ENCODE assay signal across 10 cellular contexts in the genomic region with DNA sequence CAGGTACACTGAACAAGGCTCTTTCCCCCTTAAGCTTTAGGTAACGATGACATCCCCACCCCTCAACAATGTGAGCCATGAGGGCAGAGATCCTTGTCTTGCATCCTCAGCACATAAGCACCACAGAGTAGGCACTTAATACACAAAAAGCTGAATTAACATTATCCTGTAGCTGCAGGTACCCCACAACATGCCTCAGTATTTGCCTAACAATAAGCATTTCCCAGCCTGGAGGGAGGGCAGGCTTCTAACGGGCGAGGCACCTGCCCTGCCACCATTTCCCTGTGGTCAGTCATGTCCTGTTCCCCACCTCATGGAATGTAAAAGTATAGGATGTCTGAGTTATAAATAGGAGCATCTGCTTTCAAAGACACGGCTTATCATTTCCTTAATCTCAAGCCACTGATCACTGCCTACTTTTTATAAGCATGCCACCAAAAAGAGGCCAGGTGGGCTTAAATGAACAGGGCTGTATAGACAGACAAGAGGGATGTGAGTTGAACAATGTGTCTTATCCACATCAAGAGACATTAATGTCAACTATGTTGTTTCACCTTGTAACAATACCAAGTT. TPM values are rescaled to one million over a fixed set of nuclear protein-coding genes. Genes with fewer than 3 reads are reported as not detected.
DNase-seq lines count a peak whose midpoint lies in the region; ATAC-seq, FAIRE-seq and TF ChIP-seq lines count a peak whose summit lies in the region.
"Had no signal": no experiment of that assay in that cellular context is flagged by ENCODE, and none has a peak within 500 bp of the region (broad histone marks: within the 10 kb centered on the region; RNA-seq: fewer than 3 reads in every experiment).

No MANE protein-coding gene starts in this region.

- H3K23me2 ChIP-seq in H1 (ENCODE audit: low read depth, low read length) = peaks cover 17% of the 10 kb centered on the region

- H3K4ac ChIP-seq in H1 (replicated peaks; ENCODE audit: insufficient read length, low read depth, low read length) = no peak overlapping the region

- H3K18ac ChIP-seq in H1 (ENCODE audit: extremely low read depth, low read length) = no peak overlapping the region

- no peak overlapping the region for H3K23ac ChIP-seq in H1 (ENCODE audit: insufficient read length)

- no peak overlapping the region for H2AK5ac ChIP-seq in H1 (ENCODE audit: low read depth, low read length)

- H3K9me3 ChIP-seq in CD8-positive, alpha-beta memory T cell (ENCODE audit: low read length) = no peaks in the 10 kb centered on the region
- no peaks in the 10 kb centered on the region for H3K9me3 ChIP-seq in H1 (ENCODE audit: insufficient read depth in 2 of 2, low read depth in 1 of 2, low read length in 1 of 2)

- H3K4me2 ChIP-seq in H1 (ENCODE audit: insufficient read depth in 1 of 2, low read depth in 2 of 2, low read length in 2 of 2) = peak overlapping the region; percentile 68 to 82

- POLR2A ChIA-PET in CD8-positive, alpha-beta memory T cell (lab: Charles Lee) = interaction anchor here (0.5 kb wide), 1 partner anchor 15 kb away, joined by 3 read pairs; no protein-coding TSS in a partner anchor
- POLR2A ChIA-PET in H1 (lab: Charles Lee; ENCODE audit: partially characterized antibody) = interaction anchor here (1.0 to 6.1 kb wide), 7 partner anchors 10 to 137 kb away, joined by 3 to 86 read pairs (median 4); no protein-coding TSS in a partner anchor

- peaks cover 0 to 50% (median 10%) of the 10 kb centered on the region in 3 donors for H3K36me3 Mint-ChIP-seq in CD8-positive, alpha-beta memory T cell
- H3K36me3 Mint-ChIP-seq in neural crest cell (ENCODE audit: low read depth) = no peaks in the 10 kb centered on the region

- no peak for DNase-seq in CD8-positive, alpha-beta memory T cell
- DNase-seq in Jurkat, Clone E6-1 (ENCODE audit: low read depth, low spot score) = peak; percentile 60
- no peak for DNase-seq in H1 (ENCODE audit: low read depth in 1 of 2, low spot score in 2 of 2)
- no peak for DNase-seq in neural crest cell (ENCODE audit: low read depth, low spot score)
- DNase-seq in NCI-H510A (lab: John Stamatoyannopoulos, UW) = no peak
- no peak for DNase-seq in NCI-H2029 treated with DMSO at 0.1 percent for 48 hours (lab: John Stamatoyannopoulos, UW)
- DNase-seq in activated gamma-delta T cell (lab: John Stamatoyannopoulos, UW) = no peak
- DNase-seq: dorsolateral prefrontal cortex had no signal

- no peak overlapping the region for H3K56ac ChIP-seq in H1 (replicated peaks; ENCODE audit: insufficient read length, low read depth, low read length)

- 10% methylated on average over 4 of the region's 4 CpGs; no CpG with 5 or more reads in 1 of the 2 experiments for WGBS in H1 (ENCODE audit: extremely low coverage in 1 of 2, insufficient coverage in 1 of 2, insufficient read length in 1 of 2, insufficient replicate concordance in 2 of 2, low coverage in 1 of 2, low lambda C conversion rate in 2 of 2, missing lambda C conversion rate in 1 of 2), 2 experiments

- peak overlapping the region; percentile 63 to 99 (median 93) for H3K4me3 Mint-ChIP-seq in CD8-positive, alpha-beta memory T cell
- H3K4me3 Mint-ChIP-seq in neural crest cell = peak overlapping the region; percentile 97

- FAIRE-seq in H1 (lab: Jason Lieb, UNC) = peak; percentile 73
- FAIRE-seq: GM18507 had no signal

- H4K5ac ChIP-seq in H1 (ENCODE audit: insufficient read length, low read depth, low read length) = no peak overlapping the region

- H2BK20ac ChIP-seq in H1 (ENCODE audit: low read length) = no peak overlapping the region

- CTCF ChIA-PET in CD8-positive, alpha-beta memory T cell (lab: Charles Lee) = interaction anchor here (2.0 to 10.5 kb wide), 2 partner anchors 14 to 44 kb away, joined by 7 to 93 read pairs; no protein-coding TSS in a partner anchor
- CTCF ChIA-PET in H1 (lab: Charles Lee; ENCODE audit: partially characterized antibody) = interaction anchor here (0.6 to 8.6 kb wide), 14 partner anchors 9 to 172 kb away, joined by 3 to 53 read pairs (median 3); no protein-coding TSS in a partner anchor

- H2BK15ac ChIP-seq in H1 (ENCODE audit: low read length) = no peak overlapping the region

- H3K79me2 ChIP-seq in H1 (ENCODE audit: control insufficient read depth in 1 of 2, insufficient read depth in 2 of 2, low read length in 2 of 2) = peaks cover 57 to 87% of the 10 kb centered on the region in 2 experiments

- H3K27ac ChIP-seq in CD8-positive, alpha-beta memory T cell (ENCODE audit: low read depth, low read length) = no peak overlapping the region
- peak overlapping the region; percentile 20; the same call in 1 of the 2 replicates for H3K27ac ChIP-seq in H1 (ENCODE audit: low read depth, low read length)

- H4K91ac ChIP-seq in H1 (replicated peaks; ENCODE audit: insufficient read length, low read length) = no peak overlapping the region

- no peak for TF ChIP-seq RAD21 in H1 (IDR thresholded peaks at IDR 0.05 in 1 of 2, conservative IDR thresholded peaks at IDR 0.05 in 1 of 2; ENCODE audit: low read depth in 2 of 2, low read length in 2 of 2)

- peaks cover 81% of the 10 kb centered on the region for H3K4me1 ChIP-seq in CD8-positive, alpha-beta memory T cell (ENCODE audit: insufficient read depth, low read length)
- H3K4me1 ChIP-seq in H1 (replicated peaks in 1 of 4; ENCODE audit: control insufficient read depth in 3 of 4, insufficient read depth in 4 of 4, low read length in 3 of 4) = peaks cover 29 to 59% (median 43%) of the 10 kb centered on the region in 4 experiments

- peaks cover 80 to 85% (median 82%) of the 10 kb centered on the region in 3 donors for H3K4me1 Mint-ChIP-seq in CD8-positive, alpha-beta memory T cell
- peaks cover 41% of the 10 kb centered on the region for H3K4me1 Mint-ChIP-seq in neural crest cell

- no peak for TF ChIP-seq EP300 in H1 (IDR thresholded peaks at IDR 0.05; ENCODE audit: borderline replicate concordance in 1 of 2, low read depth in 2 of 2, low read length in 2 of 2)

- H2BK5ac ChIP-seq in H1 (ENCODE audit: low read depth, low read length) = peak overlapping the region; percentile 49; the same call in 1 of the 2 replicates

- H3K27me3 Mint-ChIP-seq in CD8-positive, alpha-beta memory T cell = peaks cover 0 to 5% of the 10 kb centered on the region in 2 donors
- H3K27me3 Mint-ChIP-seq in neural crest cell (ENCODE audit: low read depth) = no peaks in the 10 kb centered on the region

- no peak overlapping the region for H2BK120ac ChIP-seq in H1 (replicated peaks; ENCODE audit: low read depth, low read length)

- H2AFZ ChIP-seq in H1 (ENCODE audit: low read length) = no peak overlapping the region

- TF ChIP-seq CTCF in H1 (IDR thresholded peaks at IDR 0.05; ENCODE audit: control extremely low read depth in 1 of 3, insufficient read depth in 1 of 3, low read depth in 1 of 3, low read length in 3 of 3) (no peak), neural crest cell (conservative IDR thresholded peaks at IDR 0.05) (no peak)

- no peak overlapping the region for H4K8ac ChIP-seq in H1 (ENCODE audit: extremely low read depth, insufficient read depth, low read length)

- H3K9me3 Mint-ChIP-seq in CD8-positive, alpha-beta memory T cell = no peaks in the 10 kb centered on the region
- H3K9me3 Mint-ChIP-seq in neural crest cell = no peaks in the 10 kb centered on the region

- H3K36me3 ChIP-seq in CD8-positive, alpha-beta memory T cell (ENCODE audit: insufficient read depth, low read length) = peaks cover 8% of the 10 kb centered on the region
- H3K36me3 ChIP-seq in H1 (ENCODE audit: control insufficient read depth in 2 of 4, insufficient read depth in 4 of 4, low read length in 3 of 4) = peaks cover 0 to 9% (median 0%) of the 10 kb centered on the region in 4 experiments; a peak in 1 of 8 replicates

- peaks cover 30% of the 10 kb centered on the region for H3K79me1 ChIP-seq in H1 (ENCODE audit: low read depth, low read length)

- no peak overlapping the region; a peak in 1 of 7 replicates for H3K9ac ChIP-seq in H1 (replicated peaks in 1 of 4; ENCODE audit: extremely low read depth in 1 of 4, low read depth in 3 of 4, low read length in 3 of 4)

- TF ChIP-seq POLR2A in H1 (IDR thresholded peaks at IDR 0.05; ENCODE audit: control extremely low read depth in 1 of 2, low read depth in 2 of 2, low read length in 2 of 2) = no peak

- ATAC-seq in GM21737 (IDR thresholded peaks at IDR 0.05; ENCODE audit: unreplicated experiment) = no peak

- peaks cover 46 to 59% of the 10 kb centered on the region in 2 experiments for H4K20me1 ChIP-seq in H1 (replicated peaks in 1 of 2; ENCODE audit: control insufficient read depth in 1 of 2, insufficient read depth in 2 of 2, low read length in 2 of 2)

- no peaks in the 10 kb centered on the region for H3K27me3 ChIP-seq in CD8-positive, alpha-beta memory T cell (ENCODE audit: insufficient read depth, low read length, poor library complexity, severe bottlenecking)
- no peaks in the 10 kb centered on the region for H3K27me3 ChIP-seq in H1 (replicated peaks in 1 of 4; ENCODE audit: control insufficient read depth in 3 of 4, extremely low read depth in 1 of 4, insufficient read depth in 3 of 4, low read length in 3 of 4)
- H3K27me3 ChIP-seq: dorsolateral prefrontal cortex had no signal

- H2BK12ac ChIP-seq in H1 (ENCODE audit: low read depth, low read length) = 0 out of 2 replicates have a peak overlapping the region, but pooled peaks have one; percentile 1

- peak overlapping the region; percentile 70 to 98 (median 94) for H3K27ac Mint-ChIP-seq in CD8-positive, alpha-beta memory T cell
- no peak overlapping the region for H3K27ac Mint-ChIP-seq in neural crest cell (ENCODE audit: unreplicated experiment)

- H3K4me3 ChIP-seq in CD8-positive, alpha-beta memory T cell (ENCODE audit: low read length) = peak overlapping the region; percentile 28
- no peak overlapping the region for H3K4me3 ChIP-seq in Jurkat, Clone E6-1 (ENCODE audit: low read length)
- H3K4me3 ChIP-seq in H1 (ENCODE audit: extremely low read depth in 1 of 4, insufficient read depth in 2 of 4, low read depth in 3 of 4, low read length in 4 of 4) = peak overlapping the region in 1 of 4 experiments; percentile 97; a peak in 3 of 8 replicates

- no peak overlapping the region for H3K14ac ChIP-seq in H1 (ENCODE audit: insufficient read length)

TF ChIP-seq in H1, 55 proteins besides CTCF, POLR2A, EP300 and RAD21 (continues in another document):
- no peak for TF ChIP-seq HDAC6 (IDR thresholded peaks at IDR 0.05; ENCODE audit: low read depth, low read length)
- no peak for TF ChIP-seq PHF8 (conservative IDR thresholded peaks at IDR 0.05; ENCODE audit: low read depth, low read length)

RNA-seq across cellular contexts. Expression of a gene that starts 3.4 kb away (rescaled TPM):
- 100 to 1,000 TPM; 284 to 289 TPM for total RNA-seq in CD8-positive, alpha-beta memory T cell
- 540 TPM for polyA plus RNA-seq in CD8-positive, alpha-beta memory T cell
- 495 TPM for polyA plus RNA-seq in Jurkat, Clone E6-1 (2012; ENCODE audit: insufficient read depth, insufficient read length)
- total RNA-seq in H1 (2021; fragmentation: NEBNext Ultra II Directional; extraction: Animal tissue kit (Norgen Biotek cat#: 25700)) = 371 TPM in 2 replicates
- polyA plus RNA-seq in H1 (2011; rRNA removed) = 162 and 169 TPM in 2 replicates
- 237 TPM for polyA plus RNA-seq in H1 (2011; cell fraction: cytosol; rRNA removed)
- polyA plus RNA-seq in H1 (2011; cell fraction: nucleus; rRNA removed) = 112 TPM
- 353 to 393 TPM (median 375 TPM) in 4 replicates for polyA plus RNA-seq in H1 (2012, experiment 1 of 2)
- 493 TPM for polyA plus RNA-seq in H1 (2012, experiment 2 of 2)
- polyA plus RNA-seq in H1 (2013, experiment 1 of 2) = 265 TPM
- 269 TPM for polyA plus RNA-seq in H1 (2013, experiment 2 of 2)
- 118 and 122 TPM in 2 replicates for polyA minus RNA-seq in H1 (2011; rRNA and poly(A)+ RNA removed)
- 88.9 TPM for polyA minus RNA-seq in H1 (2011; cell fraction: cytosol; rRNA and poly(A)+ RNA removed)
- polyA minus RNA-seq in H1 (2011; cell fraction: nucleus; rRNA and poly(A)+ RNA removed) = 42.8 TPM
- 256 and 257 TPM in 2 replicates for total RNA-seq in neural crest cell
